ENCODE assay signal across 22 cellular contexts in genomic region chr1:7575041-7575400, GRCh38.
DNase-seq lines count a peak whose midpoint lies in the region; ATAC-seq and TF ChIP-seq lines count a peak whose summit lies in the region.
"Had no signal": no experiment of that assay in that cellular context is flagged by ENCODE, and none has a peak within 500 bp of the region (broad histone marks: within the 10 kb centered on the region; RNA-seq: fewer than 3 reads in every experiment).

No MANE protein-coding gene starts in this region.

- DNase-seq in left cardiac atrium = peak; percentile 12
- DNase-seq in right cardiac atrium = no peak
- peak; percentile 2 for DNase-seq in chondrocyte (ENCODE audit: low spot score)
- peak; percentile 6 for DNase-seq in spleen
- no peak for DNase-seq in NCI-H2029 (lab: John Stamatoyannopoulos, UW)
- no peak for DNase-seq in GM23248
- DNase-seq: ACHN; CD8-positive, alpha-beta memory T cell; DMS153; H9; KG1; NCI-H1436 treated with DMSO at 0.1 percent for 48 hours; NCI-H1930; NCI-H226; NCI-H524; NCI-H774; NK-92 treated with Interleukin-12 subunit alpha and Interleukin-12 subunit beta, amount 100 ng/mL, for 24 hours; SIG-M5 had no signal

- no peak overlapping the region for H3K4me3 Mint-ChIP-seq in chondrocyte (ENCODE audit: unreplicated experiment)
- H3K4me3 Mint-ChIP-seq: CD8-positive, alpha-beta memory T cell; H9 had no signal

- no peak overlapping the region for H2AFZ ChIP-seq in GM23248

- H3K9me3 Mint-ChIP-seq in chondrocyte (ENCODE audit: low read depth) = no peaks in the 10 kb centered on the region

- no peak overlapping the region for H3K9ac ChIP-seq in GM23248

- WGBS in right cardiac atrium = 82% methylated on average over 2 of the region's 2 CpGs
- 72 to 91% (median 89%) methylated on average over 2 of the region's 2 CpGs for WGBS in spleen, 5 donors
- WGBS in GM23248 (ENCODE audit: low coverage in 1 of 2, low lambda C conversion rate in 2 of 2, missing lambda C conversion rate in 2 of 2), 2 experiments = 39 to 46% methylated on average over 2 of the region's 2 CpGs

- no peak overlapping the region for H3K4me2 ChIP-seq in GM23248 (ENCODE audit: unreplicated experiment)

- H3K36me3 ChIP-seq in spleen (no peaks in the 10 kb centered on the region), GM23248 (ENCODE audit: low read depth) (no peaks in the 10 kb centered on the region)

- H3K36me3 Mint-ChIP-seq in chondrocyte (ENCODE audit: low read depth) = no peaks in the 10 kb centered on the region
- H3K36me3 Mint-ChIP-seq: CD8-positive, alpha-beta memory T cell had no signal

- no peaks in the 10 kb centered on the region for H3F3A ChIP-seq in GM23248 (ENCODE audit: insufficient read depth)

- no peak for ATAC-seq in left cardiac atrium
- no peak for ATAC-seq in right cardiac atrium
- no peak for ATAC-seq in GM18519 (IDR thresholded peaks at IDR 0.05; ENCODE audit: low FRiP score, unreplicated experiment)
- ATAC-seq in GM18907 (IDR thresholded peaks at IDR 0.05; ENCODE audit: unreplicated experiment) = no peak

- H3K9me2 ChIP-seq in GM23248 (ENCODE audit: insufficient read depth) = no peaks in the 10 kb centered on the region

- H3K27me3 ChIP-seq in right cardiac atrium (ENCODE audit: control insufficient read depth, insufficient read depth) (no peaks in the 10 kb centered on the region), spleen (replicated peaks in 1 of 7) (peaks cover 0 to 10% (median 0%) of the 10 kb centered on the region in 7 donors), GM23248 (replicated peaks; ENCODE audit: insufficient read depth) (peaks cover 4% of the 10 kb centered on the region; the same call in 1 of the 2 replicates)

- no peaks in the 10 kb centered on the region for H3K27me3 Mint-ChIP-seq in chondrocyte (ENCODE audit: low read depth)

- H3K79me2 ChIP-seq in GM23248 (ENCODE audit: insufficient read depth) = no peaks in the 10 kb centered on the region

- no peak overlapping the region for H3K27ac ChIP-seq in right cardiac atrium (ENCODE audit: low read length)
- H3K27ac ChIP-seq in spleen = no peak overlapping the region
- no peak overlapping the region for H3K27ac ChIP-seq in GM23248
- H3K27ac ChIP-seq: 22Rv1, RWPE1 had no signal

- H3K4me3 ChIP-seq in right cardiac atrium (ENCODE audit: low read length) (no peak overlapping the region), spleen (no peak overlapping the region), GM23248 (no peak overlapping the region)

- no peaks in the 10 kb centered on the region for H4K20me1 ChIP-seq in GM23248 (ENCODE audit: insufficient read depth)

- TF ChIP-seq CTCF in chondrocyte (IDR thresholded peaks at IDR 0.05) (no peak), spleen (IDR thresholded peaks at IDR 0.05 in 8 of 11, conservative IDR thresholded peaks at IDR 0.05 in 3 of 11) (no peak)

- in situ Hi-C loops in GM23248 (cut with MboI) = no loop called here

- H3K4me1 ChIP-seq in right cardiac atrium (ENCODE audit: control insufficient read depth, insufficient read depth, low read length) (peaks cover 2% of the 10 kb centered on the region), spleen (no peaks in the 10 kb centered on the region), GM23248 (ENCODE audit: insufficient read depth) (no peaks in the 10 kb centered on the region)

- intact Hi-C loops in left cardiac atrium (cut with DNase I) = no loop called here
- intact Hi-C loops in right cardiac atrium (cut with DNase I) = loop anchor here in 2 of 4 donors (10.0 kb wide), 2 partner anchors 60 to 120 kb away; no protein-coding TSS in a partner anchor
- intact Hi-C loops in spleen (cut with DNase I; ENCODE audit: low total_unique reads) = no loop called here

- no peak overlapping the region for H3K27ac Mint-ChIP-seq in chondrocyte (ENCODE audit: unreplicated experiment)
- H3K27ac Mint-ChIP-seq: CD8-positive, alpha-beta memory T cell had no signal

- H3K4me1 Mint-ChIP-seq in chondrocyte (ENCODE audit: low read depth) = peaks cover 18% of the 10 kb centered on the region
- H3K4me1 Mint-ChIP-seq: CD8-positive, alpha-beta memory T cell had no signal

- TF ChIP-seq POLR2A in spleen (IDR thresholded peaks at IDR 0.05) = no peak

- H3K9me3 ChIP-seq in right cardiac atrium (ENCODE audit: control insufficient read depth, low read length) = no peaks in the 10 kb centered on the region
- H3K9me3 ChIP-seq in spleen = no peaks in the 10 kb centered on the region
- no peaks in the 10 kb centered on the region for H3K9me3 ChIP-seq in GM23248 (ENCODE audit: low read depth)

Comparison
In these comparisons a context has a peak if more than half of its experiments do, and no peak if none do; other contexts are left out.
1. DNase-seq: peak in left cardiac atrium (single experiment), chondrocyte (single experiment) and spleen (single experiment); none in right cardiac atrium (0 of 3), NCI-H2029 (single experiment) and GM23248 (single experiment).